In the genomic region with DNA sequence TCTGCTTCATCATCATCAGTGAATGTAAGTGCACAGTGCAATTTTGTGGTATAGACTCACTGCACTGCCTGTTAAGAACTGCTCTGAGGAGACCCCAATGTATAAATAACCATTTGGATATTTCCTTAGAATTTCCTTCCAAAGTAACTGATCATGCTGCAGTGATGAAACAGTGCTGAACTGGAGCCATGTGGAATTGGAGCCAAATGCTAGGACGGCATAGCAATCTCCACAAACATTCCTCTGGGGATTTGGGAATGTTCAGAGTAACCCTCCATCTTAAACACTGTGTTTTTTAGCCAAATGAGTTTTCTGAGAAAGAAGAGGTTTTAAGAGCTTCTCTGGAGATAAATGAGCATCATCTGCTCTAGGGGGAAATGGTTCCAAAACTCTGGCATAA, we compare ENCODE assay signal across 27 cellular contexts.
DNase-seq lines count a peak whose midpoint lies in the region; ATAC-seq and TF ChIP-seq lines count a peak whose summit lies in the region.
"Had no signal": no experiment of that assay in that cellular context is flagged by ENCODE, and none has a peak within 500 bp of the region (broad histone marks: within the 10 kb centered on the region; RNA-seq: fewer than 3 reads in every experiment).

No MANE protein-coding gene starts in this region.

- H3K9me3 ChIP-seq in endodermal cell (ENCODE audit: control insufficient read depth, low read length) = no peaks in the 10 kb centered on the region

- H3K4me3 ChIP-seq in endodermal cell (ENCODE audit: low read length) = peak overlapping the region; percentile 13
- H3K4me3 ChIP-seq in H7 (ENCODE audit: insufficient read depth, low read depth, low read length) = no peak overlapping the region
- H3K4me3 ChIP-seq: neural progenitor cell had no signal

- CTCF ChIA-PET in GM10248 (lab: Yijun Ruan, JAX) = interaction anchor here (1.3 kb wide), 1 partner anchor 25 kb away, joined by 4 read pairs; no protein-coding TSS in a partner anchor

- no peak overlapping the region for H3K4me3 Mint-ChIP-seq in endodermal cell
- H3K4me3 Mint-ChIP-seq: activated B cell treated with CpG ODN at 0.5 μM for 24 hours; activated naive CD8-positive, alpha-beta T cell treated with anti-CD3 and anti-CD28 coated beads, Interleukin-2, amount 10 ng/mL, durations not matched to agents 7 days and 5 days; activated T-cell treated with anti-CD3 and anti-CD28 coated beads, Interleukin-2, amount 50 U/mL, for 4 hours; central memory CD8-positive, alpha-beta T cell; IgD-negative memory B cell; immature natural killer cell; neural progenitor cell; stimulated activated memory B cell treated with anti-CD40 and anti-IgM and Interleukin-4, amounts not matched to agents 10 μg/mL and 1 μg/mL and 100 μg/mL, for 72 hours; type B pancreatic cell had no signal

- peaks cover 10% of the 10 kb centered on the region for H3K4me1 ChIP-seq in endodermal cell (ENCODE audit: control insufficient read depth, insufficient read depth, low read length)

- H3K27me3 ChIP-seq in endodermal cell (ENCODE audit: control insufficient read depth, insufficient read depth, low read length, poor library complexity, severe bottlenecking) (no peaks in the 10 kb centered on the region), H7 (ENCODE audit: control insufficient read depth, insufficient read depth, low read length) (no peaks in the 10 kb centered on the region)
- H3K27me3 ChIP-seq: neural progenitor cell had no signal

- H3K27ac ChIP-seq in endodermal cell (ENCODE audit: low read depth, low read length) = no peak overlapping the region
- H3K27ac ChIP-seq: C4-2B, neural progenitor cell had no signal

- TF ChIP-seq CTCF in endodermal cell (conservative IDR thresholded peaks at IDR 0.05) (no peak), GM10248 (IDR thresholded peaks at IDR 0.05; ENCODE audit: control extremely low read depth, extremely low read depth, low read depth, missing control alignments) (no peak)

- 67% methylated on average over 1 of the region's 1 CpG; no CpG with 5 or more reads in 1 of the 2 experiments for WGBS in endodermal cell (ENCODE audit: insufficient coverage in 1 of 2, insufficient read length in 1 of 2), 2 experiments

- H3K36me3 Mint-ChIP-seq in endodermal cell (ENCODE audit: low read depth) = no peaks in the 10 kb centered on the region
- H3K36me3 Mint-ChIP-seq: activated naive CD8-positive, alpha-beta T cell treated with anti-CD3 and anti-CD28 coated beads, Interleukin-2, amount 10 ng/mL, durations not matched to agents 7 days and 5 days; IgD-negative memory B cell; immature natural killer cell; neural progenitor cell; stimulated activated memory B cell treated with anti-CD40 and anti-IgM and Interleukin-4, amounts not matched to agents 10 μg/mL and 1 μg/mL and 100 μg/mL, for 72 hours; type B pancreatic cell had no signal

- H3K9ac ChIP-seq in endodermal cell (ENCODE audit: extremely low read depth, low read length, poor library complexity, severe bottlenecking) = no peak overlapping the region
- H3K9ac ChIP-seq: neural progenitor cell had no signal

- DNase-seq in EL (peak; percentile 46), endodermal cell (no peak), left kidney (ENCODE audit: low read depth, low spot score) (peak; percentile 12), stromal cell of bone marrow (ENCODE audit: low read depth) (peak; percentile 28), left colon (no peak), GM10248 (ENCODE audit: extremely low spot score) (no peak), H7 (no peak)
- DNase-seq in activated T-cell treated with anti-CD3 and anti-CD28 coated beads, Interleukin-2, amount 50 U/mL, for 1 hour = no peak
- DNase-seq: activated B cell treated with CpG ODN at 0.5 μM for 24 hours; activated gamma-delta T cell treated with Interleukin-2 at 50 U/mL for 16 hours; activated naive CD8-positive, alpha-beta T cell treated with anti-CD3 and anti-CD28 coated beads, Interleukin-2, amount 10 ng/mL, durations not matched to agents 7 days and 5 days; activated T-cell treated with anti-CD3 and anti-CD28 coated beads, Interleukin-2, amount 50 U/mL, for 4 hours; dermis blood vessel endothelial cell; DMS79 treated with DMSO at 0.1 percent for 48 hours; GOT3; immature natural killer cell; NCI-H1694; NCI-H510A; posterior cingulate gyrus; substantia nigra had no signal

- H3K4me1 Mint-ChIP-seq in endodermal cell = peaks cover 21% of the 10 kb centered on the region
- H3K4me1 Mint-ChIP-seq: activated B cell treated with CpG ODN at 0.5 μM for 24 hours; activated naive CD8-positive, alpha-beta T cell treated with anti-CD3 and anti-CD28 coated beads, Interleukin-2, amount 10 ng/mL, durations not matched to agents 7 days and 5 days; central memory CD8-positive, alpha-beta T cell; IgD-negative memory B cell; immature natural killer cell; stimulated activated memory B cell treated with anti-CD40 and anti-IgM and Interleukin-4, amounts not matched to agents 10 μg/mL and 1 μg/mL and 100 μg/mL, for 72 hours had no signal

- POLR2A ChIA-PET in GM10248 (lab: Yijun Ruan, JAX) = no interaction called here

- no peak overlapping the region for H3K27ac Mint-ChIP-seq in endodermal cell
- H3K27ac Mint-ChIP-seq: activated B cell treated with CpG ODN at 0.5 μM for 24 hours; activated naive CD8-positive, alpha-beta T cell treated with anti-CD3 and anti-CD28 coated beads, Interleukin-2, amount 10 ng/mL, durations not matched to agents 7 days and 5 days; IgD-negative memory B cell; immature natural killer cell; neural progenitor cell; stimulated activated memory B cell treated with anti-CD40 and anti-IgM and Interleukin-4, amounts not matched to agents 10 μg/mL and 1 μg/mL and 100 μg/mL, for 72 hours; type B pancreatic cell had no signal

- no peak for ATAC-seq in left colon
- ATAC-seq: activated T-cell treated with anti-CD3 and anti-CD28 coated beads, Interleukin-2, amount 50 U/mL, for 4 hours; left lobe of liver; stimulated activated memory B cell treated with anti-CD40 and anti-IgM and Interleukin-4, amounts not matched to agents 10 μg/mL and 1 μg/mL and 100 μg/mL, for 72 hours had no signal

- intact Hi-C loops in left colon (cut with DNase I, micrococcal nuclease) = no loop called here

- H3K9me3 Mint-ChIP-seq in endodermal cell = no peaks in the 10 kb centered on the region
- H3K9me3 Mint-ChIP-seq: activated B cell treated with CpG ODN at 0.5 μM for 24 hours; activated naive CD8-positive, alpha-beta T cell treated with anti-CD3 and anti-CD28 coated beads, Interleukin-2, amount 10 ng/mL, durations not matched to agents 7 days and 5 days; immature natural killer cell; neural progenitor cell; stimulated activated memory B cell treated with anti-CD40 and anti-IgM and Interleukin-4, amounts not matched to agents 10 μg/mL and 1 μg/mL and 100 μg/mL, for 72 hours; type B pancreatic cell had no signal

- H3K36me3 ChIP-seq in endodermal cell (ENCODE audit: control insufficient read depth, insufficient read depth, low read length) = no peaks in the 10 kb centered on the region
- no peaks in the 10 kb centered on the region for H3K36me3 ChIP-seq in H7 (replicated peaks; ENCODE audit: control insufficient read depth, insufficient read depth, low read length)
- H3K36me3 ChIP-seq: neural progenitor cell had no signal

- H3K27me3 Mint-ChIP-seq in endodermal cell (ENCODE audit: insufficient read depth) = peaks cover 5% of the 10 kb centered on the region
- H3K27me3 Mint-ChIP-seq: activated B cell treated with CpG ODN at 0.5 μM for 24 hours; central memory CD8-positive, alpha-beta T cell; IgD-negative memory B cell; stimulated activated memory B cell treated with anti-CD40 and anti-IgM and Interleukin-4, amounts not matched to agents 10 μg/mL and 1 μg/mL and 100 μg/mL, for 72 hours had no signal

Comparison
In these comparisons a context has a peak if more than half of its experiments do, and no peak if none do; other contexts are left out.
1. DNase-seq: peak in EL (single experiment), left kidney (single experiment) and stromal cell of bone marrow (single experiment); none in endodermal cell (single experiment), left colon (0 of 2), activated T-cell treated with anti-CD3 and anti-CD28 coated beads, Interleukin-2, amount 50 U/mL, for 1 hour (single experiment), GM10248 (single experiment) and H7 (single experiment).